ENCODE assay signal across 8 cellular contexts in genomic region chr1:96722161-96722908, GRCh38. TPM values are rescaled to one million over a fixed set of nuclear protein-coding genes. Genes with fewer than 3 reads are reported as not detected.
DNase-seq lines count a peak whose midpoint lies in the region; ATAC-seq, FAIRE-seq and TF ChIP-seq lines count a peak whose summit lies in the region.

No MANE protein-coding gene starts in this region.

- H3K4me3 ChIP-seq in ACC112 (ENCODE audit: low read depth, low read length): peak overlapping the region; percentile 99

- H2AFZ ChIP-seq in ACC112 (ENCODE audit: low read length, unreplicated experiment): peak overlapping the region; percentile 94

- H3K79me2 ChIP-seq in ACC112 (ENCODE audit: control insufficient read depth, insufficient read depth, low read length, unreplicated experiment): peaks cover 54% of the 10 kb centered on the region

- peak; percentile 67 for FAIRE-seq in GM12892 (lab: Jason Lieb, UNC)

- H3K27me3 ChIP-seq in ACC112 (ENCODE audit: insufficient read depth, low read length): no peaks in the 10 kb centered on the region

- H3K4me3 Mint-ChIP-seq in activated CD4-positive, alpha-beta T cell treated with anti-CD3 and anti-CD28 coated beads, Interleukin-2, amount 10 ng/mL, durations not matched to agents 24 days and 14 days: peak overlapping the region; percentile 97
- peak overlapping the region; percentile 94 for H3K4me3 Mint-ChIP-seq in mesothelial cell of epicardium
- H3K4me3 Mint-ChIP-seq in stimulated activated naive CD8-positive, alpha-beta T cell treated with anti-CD3 and anti-CD28 coated beads, Interleukin-15, Interleukin-2, amounts not matched to agents 100 ng/mL and 50 ng/mL, for 24 hours: peak overlapping the region; percentile 94

- peak; percentile 41 for ATAC-seq in HG02884 (IDR thresholded peaks at IDR 0.05; ENCODE audit: unreplicated experiment)

- 0 out of 2 replicates have a peak, but pooled peaks have one; percentile 10 for TF ChIP-seq POLR2A in GM12892 (IDR thresholded peaks at IDR 0.05; ENCODE audit: low read depth, low read length)

- peaks cover 27% of the 10 kb centered on the region for H3K36me3 Mint-ChIP-seq in activated CD4-positive, alpha-beta T cell treated with anti-CD3 and anti-CD28 coated beads, Interleukin-2, amount 10 ng/mL, durations not matched to agents 24 days and 14 days (ENCODE audit: low read depth)
- peaks cover 13% of the 10 kb centered on the region for H3K36me3 Mint-ChIP-seq in mesothelial cell of epicardium
- H3K36me3 Mint-ChIP-seq in stimulated activated naive CD8-positive, alpha-beta T cell treated with anti-CD3 and anti-CD28 coated beads, Interleukin-15, Interleukin-2, amounts not matched to agents 100 ng/mL and 50 ng/mL, for 24 hours (ENCODE audit: low read depth): peaks cover 31% of the 10 kb centered on the region

- peak overlapping the region; percentile 93 for H3K27ac Mint-ChIP-seq in activated CD4-positive, alpha-beta T cell treated with anti-CD3 and anti-CD28 coated beads, Interleukin-2, amount 10 ng/mL, durations not matched to agents 24 days and 14 days
- peak overlapping the region; percentile 95 for H3K27ac Mint-ChIP-seq in mesothelial cell of epicardium
- H3K27ac Mint-ChIP-seq in stimulated activated naive CD8-positive, alpha-beta T cell treated with anti-CD3 and anti-CD28 coated beads, Interleukin-15, Interleukin-2, amounts not matched to agents 100 ng/mL and 50 ng/mL, for 24 hours: peak overlapping the region; percentile 90

- peaks cover 26% of the 10 kb centered on the region for H3K4me1 Mint-ChIP-seq in activated CD4-positive, alpha-beta T cell treated with anti-CD3 and anti-CD28 coated beads, Interleukin-2, amount 10 ng/mL, durations not matched to agents 24 days and 14 days
- H3K4me1 Mint-ChIP-seq in mesothelial cell of epicardium: peaks cover 30% of the 10 kb centered on the region
- H3K4me1 Mint-ChIP-seq in stimulated activated naive CD8-positive, alpha-beta T cell treated with anti-CD3 and anti-CD28 coated beads, Interleukin-15, Interleukin-2, amounts not matched to agents 100 ng/mL and 50 ng/mL, for 24 hours (ENCODE audit: low read depth): peaks cover 38% of the 10 kb centered on the region

- peak; percentile 56 for DNase-seq in GM12892 (ENCODE audit: insufficient read length)
- DNase-seq in NCI-H1417 treated with DMSO at 0.1 percent for 48 hours (lab: John Stamatoyannopoulos, UW): peak; percentile 4
- no peak for DNase-seq in activated CD4-positive, alpha-beta T cell treated with anti-CD3 and anti-CD28 coated beads, Interleukin-2, amount 10 ng/mL, durations not matched to agents 24 days and 14 days
- DNase-seq in epidermal melanocyte (ENCODE audit: insufficient read length, low spot score): peak; percentile 23
- DNase-seq in mesothelial cell of epicardium (ENCODE audit: low spot score in 2 of 2, unreplicated experiment in 2 of 2): peak in 1 of 2 experiments; percentile 34

- peak overlapping the region; percentile 89 for H3K27ac ChIP-seq in ACC112 (ENCODE audit: low read depth, low read length)

- H3K27me3 Mint-ChIP-seq in activated CD4-positive, alpha-beta T cell treated with anti-CD3 and anti-CD28 coated beads, Interleukin-2, amount 10 ng/mL, durations not matched to agents 24 days and 14 days: peaks cover 7% of the 10 kb centered on the region
- no peaks in the 10 kb centered on the region for H3K27me3 Mint-ChIP-seq in mesothelial cell of epicardium (ENCODE audit: low read depth)
- no peaks in the 10 kb centered on the region for H3K27me3 Mint-ChIP-seq in stimulated activated naive CD8-positive, alpha-beta T cell treated with anti-CD3 and anti-CD28 coated beads, Interleukin-15, Interleukin-2, amounts not matched to agents 100 ng/mL and 50 ng/mL, for 24 hours

- intact Hi-C loops in activated CD4-positive, alpha-beta T cell treated with anti-CD3 and anti-CD28 coated beads, Interleukin-2, amount 10 ng/mL, durations not matched to agents 24 days and 14 days (cut with micrococcal nuclease): loop anchor here (5.0 to 10.0 kb wide), 2 partner anchors 360 to 1192 kb away; no protein-coding TSS in a partner anchor

- H3K4me1 ChIP-seq in ACC112 (ENCODE audit: control insufficient read depth, insufficient read depth, low read length, unreplicated experiment): peaks cover 24% of the 10 kb centered on the region

- TF ChIP-seq CTCF in mesothelial cell of epicardium (IDR thresholded peaks at IDR 0.05; ENCODE audit: unreplicated experiment): no peak

- H3K36me3 ChIP-seq in ACC112 (ENCODE audit: insufficient read depth, low read length): peaks cover 20% of the 10 kb centered on the region

- H3K9me3 Mint-ChIP-seq in activated CD4-positive, alpha-beta T cell treated with anti-CD3 and anti-CD28 coated beads, Interleukin-2, amount 10 ng/mL, durations not matched to agents 24 days and 14 days: peaks cover 3% of the 10 kb centered on the region
- H3K9me3 Mint-ChIP-seq in mesothelial cell of epicardium: peaks cover 3% of the 10 kb centered on the region
- no peaks in the 10 kb centered on the region for H3K9me3 Mint-ChIP-seq in stimulated activated naive CD8-positive, alpha-beta T cell treated with anti-CD3 and anti-CD28 coated beads, Interleukin-15, Interleukin-2, amounts not matched to agents 100 ng/mL and 50 ng/mL, for 24 hours

RNA-seq across cellular contexts. Expression of gene PTBP2, which starts 0.8 kb away (rescaled TPM):
- 10.6 TPM for polyA plus RNA-seq in GM12892 (2012; ENCODE audit: missing spikeins)
- 15.6 and 16.2 TPM in 2 replicates for total RNA-seq in activated CD4-positive, alpha-beta T cell treated with anti-CD3 and anti-CD28 coated beads, Interleukin-2, amount 10 ng/mL, durations not matched to agents 24 days and 14 days
- 53.8 to 61.5 TPM (median 57.1 TPM) in 3 replicates for total RNA-seq in mesothelial cell of epicardium
